8 cellular contexts compared by ENCODE assay signal in genomic region chr15:77420610-77421369, GRCh38. TPM values are rescaled to one million over a fixed set of nuclear protein-coding genes. Genes with fewer than 3 reads are reported as not detected.
DNase-seq lines count a peak whose midpoint lies in the region; ATAC-seq and TF ChIP-seq lines count a peak whose summit lies in the region.

TSS of gene HMG20A (plus strand) at chr15:77420888. CDS start at chr15:77458408, 37,520 bp downstream.

- POLR2A ChIA-PET in GM10248 (lab: Yijun Ruan, JAX) = no interaction called here
- POLR2A ChIA-PET in T-cell (lab: Charles Lee) = interaction anchor here (0.7 to 0.9 kb wide), 3 partner anchors 9 to 363 kb away, joined by 3 to 5 read pairs (median 4); no protein-coding TSS in a partner anchor

- peaks cover 5% of the 10 kb centered on the region for H3K36me3 Mint-ChIP-seq in T-cell
- H3K36me3 Mint-ChIP-seq in progenitor cell of endocrine pancreas (ENCODE audit: insufficient read depth) = no peaks in the 10 kb centered on the region

- H3K4me3 ChIP-seq in adrenal gland (peak within 1 kb of the TSS; percentile 7 to 95 (median 82)), urinary bladder (ENCODE audit: low read depth, low read length) (peak within 1 kb of the TSS; percentile 96)

- H3K36me3 ChIP-seq in adrenal gland (replicated peaks in 1 of 2) (no peaks in the 10 kb centered on the region), urinary bladder (ENCODE audit: insufficient read depth) (no peaks in the 10 kb centered on the region)

- peak; percentile 72 for DNase-seq in GM10248 (ENCODE audit: extremely low spot score)
- DNase-seq in NCI-H1105 (lab: John Stamatoyannopoulos, UW) = peak; percentile 56
- DNase-seq in T-cell = peak in 31 of 34 experiments; percentile 16 to 54 (median 33)
- DNase-seq in adrenal gland = peak; percentile 50 to 73 (median 68)
- peak; percentile 68 for DNase-seq in left cardiac atrium
- DNase-seq in progenitor cell of endocrine pancreas (ENCODE audit: low spot score, unreplicated experiment) = peak; percentile 43

- ATAC-seq in HG02623 (IDR thresholded peaks at IDR 0.05; ENCODE audit: unreplicated experiment) (peak; percentile 12), T-cell (replicated peaks in 1 of 4) (peak; percentile 38 to 67 (median 46)), left cardiac atrium (peak; percentile 51 to 55)

- CTCF ChIA-PET in GM10248 (lab: Yijun Ruan, JAX) = interaction anchor here (0.9 to 2.9 kb wide), 11 partner anchors 9 to 234 kb away, joined by 3 to 12 read pairs (median 3); no protein-coding TSS in a partner anchor
- CTCF ChIA-PET in T-cell (lab: Charles Lee) = interaction anchor here in 1 of 2 donors (0.6 to 1.3 kb wide), 3 partner anchors 21 to 642 kb away, joined by 3 to 6 read pairs (median 4); no protein-coding TSS in a partner anchor

- 0 to 1% (median 0%) methylated on average over 20 to 25 of the region's 25 CpGs for WGBS in adrenal gland, 4 donors
- 1% methylated on average over 25 of the region's 25 CpGs for WGBS in urinary bladder

- H3K27me3 Mint-ChIP-seq in T-cell = no peaks in the 10 kb centered on the region
- H3K27me3 Mint-ChIP-seq in progenitor cell of endocrine pancreas = no peaks in the 10 kb centered on the region

- H3K4me3 Mint-ChIP-seq in T-cell = peak within 1 kb of the TSS; percentile 90 to 98 (median 97)
- H3K4me3 Mint-ChIP-seq in progenitor cell of endocrine pancreas (ENCODE audit: low read depth) = peak within 1 kb of the TSS; percentile 97

- H3K9me3 Mint-ChIP-seq in T-cell (no peaks in the 10 kb centered on the region), progenitor cell of endocrine pancreas (ENCODE audit: low read depth) (no peaks in the 10 kb centered on the region)

- peak in 1 of 2 donors; percentile 67 for TF ChIP-seq POLR2A in adrenal gland (IDR thresholded peaks at IDR 0.05)

- H3K4me1 ChIP-seq in adrenal gland (replicated peaks in 1 of 2) (peaks cover 22 to 65% of the 10 kb centered on the region in 2 donors), urinary bladder (ENCODE audit: insufficient read depth) (no peaks in the 10 kb centered on the region)

- TF ChIP-seq CTCF in GM10248 (IDR thresholded peaks at IDR 0.05; ENCODE audit: control extremely low read depth, extremely low read depth, low read depth, missing control alignments) (no peak), adrenal gland (IDR thresholded peaks at IDR 0.05) (no peak), progenitor cell of endocrine pancreas (IDR thresholded peaks at IDR 0.05; ENCODE audit: unreplicated experiment) (no peak)

- intact Hi-C loops in adrenal gland (cut with DNase I) (loop anchor here in 1 of 2 donors (5.0 kb wide), 1 partner anchor 77 kb away; no protein-coding TSS in a partner anchor), left cardiac atrium (cut with DNase I) (loop anchor here in 1 of 2 donors (5.0 kb wide), 1 partner anchor 77 kb away; no protein-coding TSS in a partner anchor)

- H3K27me3 ChIP-seq in adrenal gland = no peaks in the 10 kb centered on the region

- H3K27ac ChIP-seq in adrenal gland (peak within 1 kb of the TSS; percentile 86 to 97 (median 93)), urinary bladder (ENCODE audit: low read depth) (peak within 1 kb of the TSS; percentile 90)

- no peaks in the 10 kb centered on the region for H3K9me3 ChIP-seq in adrenal gland (replicated peaks in 1 of 3)

- H3K4me1 Mint-ChIP-seq in T-cell = peaks cover 47 to 57% (median 53%) of the 10 kb centered on the region in 3 donors
- peaks cover 33% of the 10 kb centered on the region for H3K4me1 Mint-ChIP-seq in progenitor cell of endocrine pancreas (ENCODE audit: low read depth)

- peak within 1 kb of the TSS; percentile 98 to 99 for H3K27ac Mint-ChIP-seq in T-cell
- peak within 1 kb of the TSS; percentile 99 for H3K27ac Mint-ChIP-seq in progenitor cell of endocrine pancreas

RNA-seq across cellular contexts. Expression of gene HMG20A, which starts in this region (rescaled TPM):
- total RNA-seq in T-cell = 10 to 100 TPM; 34.2 to 48.3 (median 42.0) TPM
- total RNA-seq in adrenal gland = 10 to 100 TPM; 25.8 to 57.2 (median 38.9) TPM
- 10 to 100 TPM; 14.0 to 49.4 (median 15.3) TPM for polyA plus RNA-seq in adrenal gland
- total RNA-seq in left cardiac atrium = 10 to 100 TPM; 33.5 to 36.3 TPM
- total RNA-seq in progenitor cell of endocrine pancreas = 46.0 and 52.2 TPM in 2 replicates
- total RNA-seq in urinary bladder = 52.1 TPM
- polyA plus RNA-seq in urinary bladder = 17.8 TPM

Comparison
In these comparisons a context has a peak if more than half of its experiments do, and no peak if none do; other contexts are left out.
1. Peak in every context shown above with its lines: DNase-seq, ATAC-seq, H3K4me3 ChIP-seq and H3K27ac ChIP-seq.